ENCODE assay signal across 7 cellular contexts in genomic region chr7:156353352-156353751, GRCh38.
"Had no signal": no experiment of that assay in that cellular context is flagged by ENCODE, and none has a peak within 500 bp of the region (broad histone marks: within the 10 kb centered on the region; RNA-seq: fewer than 3 reads in every experiment).

No MANE protein-coding gene starts in this region.

- ATAC-seq: HepG2, K562 had no signal

- DNase-seq: IMR-90, KBM-7 had no signal

- H3K4me2 ChIP-seq: KMS-11 had no signal

- H3K27ac ChIP-seq: HL-60, KMS-11 had no signal

- H3K4me3 ChIP-seq: K562 had no signal

- H3K9ac ChIP-seq: KMS-11 had no signal

- FAIRE-seq: HepG2, HTR-8/SVneo, K562 had no signal
